Comparison of ENCODE assay signal across 8 cellular contexts in the genomic region with DNA sequence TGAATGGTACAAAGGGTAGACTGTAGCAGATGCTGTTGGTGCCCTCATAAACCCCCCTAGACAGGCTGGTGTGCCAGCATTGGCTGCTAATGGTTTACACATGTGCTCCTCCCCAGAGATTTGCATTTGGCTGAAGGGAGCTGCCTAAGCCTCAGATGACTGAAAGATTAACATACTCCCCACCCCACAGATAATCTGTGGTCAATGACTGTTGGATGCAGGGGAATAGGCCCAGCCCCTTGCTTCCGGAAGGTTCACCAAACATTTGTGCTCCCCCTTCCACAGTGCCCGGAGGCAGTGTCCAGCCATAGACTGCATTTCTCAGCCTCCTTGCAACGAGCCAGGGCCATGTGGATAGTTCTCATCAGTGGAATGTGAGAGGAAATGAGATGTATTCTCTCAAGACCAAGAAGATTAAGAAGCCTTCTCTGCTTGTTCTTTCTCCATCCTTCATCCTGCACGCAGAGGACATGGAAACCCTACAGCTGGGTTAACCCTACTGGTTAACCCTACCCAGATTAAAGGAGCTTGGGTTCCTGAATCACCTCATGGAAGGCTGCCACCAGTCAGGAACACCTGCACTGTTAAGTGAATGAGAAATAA.
DNase-seq lines count a peak whose midpoint lies in the region; ATAC-seq and TF ChIP-seq lines count a peak whose summit lies in the region.

No MANE protein-coding gene starts in this region.

- H3K36me3 ChIP-seq in DND-41 (ENCODE audit: insufficient read depth, low read length), result no peaks in the 10 kb centered on the region
- no peaks in the 10 kb centered on the region for H3K36me3 ChIP-seq in upper lobe of right lung

- peaks cover 12% of the 10 kb centered on the region for H3K27me3 Mint-ChIP-seq in brain
- peaks cover 6% of the 10 kb centered on the region for H3K27me3 Mint-ChIP-seq in type B pancreatic cell

- H3K4me1 Mint-ChIP-seq in brain, result peaks cover 19% of the 10 kb centered on the region
- H3K4me1 Mint-ChIP-seq in type B pancreatic cell (ENCODE audit: unreplicated experiment), result peaks cover 12% of the 10 kb centered on the region

- H3K36me3 Mint-ChIP-seq in brain, result no peaks in the 10 kb centered on the region
- no peaks in the 10 kb centered on the region for H3K36me3 Mint-ChIP-seq in type B pancreatic cell

- H3K27me3 ChIP-seq in DND-41 (ENCODE audit: insufficient read depth, low read length, poor library complexity) (no peaks in the 10 kb centered on the region), upper lobe of right lung (no peaks in the 10 kb centered on the region)

- no peaks in the 10 kb centered on the region for H4K20me1 ChIP-seq in DND-41 (ENCODE audit: insufficient read depth, low read length)

- intact Hi-C loops in upper lobe of right lung (cut with DNase I), result no loop called here

- peak; percentile 38 for DNase-seq in DND-41
- DNase-seq in LNCaP clone FGC (ENCODE audit: low read depth), result peak; percentile 31
- no peak for DNase-seq in upper lobe of right lung
- DNase-seq in central memory CD4-positive, alpha-beta T cell, result no peak
- no peak for DNase-seq in GM10266 (ENCODE audit: extremely low spot score)
- no peak for DNase-seq in type B pancreatic cell (ENCODE audit: extremely low spot score, unreplicated experiment)

- H3K9me3 Mint-ChIP-seq in brain, result no peaks in the 10 kb centered on the region
- no peaks in the 10 kb centered on the region for H3K9me3 Mint-ChIP-seq in type B pancreatic cell

- ATAC-seq in DND-41 (ENCODE audit: insufficient read depth, low read depth) (peak; percentile 77), GM21576 (IDR thresholded peaks at IDR 0.05; ENCODE audit: unreplicated experiment) (peak; percentile 62), upper lobe of right lung (peak; percentile 11)

- H3K27ac ChIP-seq in DND-41 (ENCODE audit: low read length), result peak overlapping the region; percentile 42; the same call in 1 of the 2 replicates
- H3K27ac ChIP-seq in upper lobe of right lung, result no peak overlapping the region

- H3K27ac Mint-ChIP-seq in brain (peak overlapping the region in 3 of 5 experiments; percentile 42 to 93 (median 75)), type B pancreatic cell (no peak overlapping the region)

- H3K4me3 ChIP-seq in DND-41 (ENCODE audit: low read depth in 1 of 2, low read length in 2 of 2), result no peak overlapping the region
- no peak overlapping the region for H3K4me3 ChIP-seq in LNCaP clone FGC (ENCODE audit: low read depth, low read length)
- H3K4me3 ChIP-seq in upper lobe of right lung, result no peak overlapping the region

- H3K4me1 ChIP-seq in DND-41 (ENCODE audit: insufficient read depth, low read length), result peaks cover 32% of the 10 kb centered on the region
- H3K4me1 ChIP-seq in upper lobe of right lung, result no peaks in the 10 kb centered on the region

- no peak for TF ChIP-seq CTCF in DND-41 (IDR thresholded peaks at IDR 0.05; ENCODE audit: borderline replicate concordance, extremely low read depth, low read length, poor library complexity, severe bottlenecking)
- no peak for TF ChIP-seq CTCF in LNCaP clone FGC (IDR thresholded peaks at IDR 0.05; ENCODE audit: control insufficient read depth, extremely low read depth, insufficient read depth)
- TF ChIP-seq CTCF in brain (conservative IDR thresholded peaks at IDR 0.05), result no peak
- no peak for TF ChIP-seq CTCF in upper lobe of right lung (IDR thresholded peaks at IDR 0.05)
- no peak for TF ChIP-seq CTCF in GM10266 (IDR thresholded peaks at IDR 0.05; ENCODE audit: control insufficient read depth, insufficient read depth, low read depth, missing control alignments)
- TF ChIP-seq CTCF in type B pancreatic cell (conservative IDR thresholded peaks at IDR 0.05), result no peak

- H3K4me3 Mint-ChIP-seq in brain (peak overlapping the region in 1 of 5 experiments; percentile 60), type B pancreatic cell (no peak overlapping the region)

- no peaks in the 10 kb centered on the region for H3K79me2 ChIP-seq in DND-41 (ENCODE audit: insufficient read depth, low read length)

- no peak overlapping the region for H2AFZ ChIP-seq in DND-41 (ENCODE audit: low read depth, low read length)

- H3K4me2 ChIP-seq in DND-41 (ENCODE audit: insufficient read depth, low read length), result no peak overlapping the region

- H3K9me3 ChIP-seq in DND-41 (ENCODE audit: insufficient read depth, low read length, severe bottlenecking) (no peaks in the 10 kb centered on the region), upper lobe of right lung (no peaks in the 10 kb centered on the region)

- H3K9ac ChIP-seq in DND-41 (ENCODE audit: low read depth, low read length), result no peak overlapping the region

Comparison
In these comparisons a context has a peak if more than half of its experiments do, and no peak if none do; other contexts are left out.
1. ATAC-seq: peak in every context shown above with its lines; median percentile 77 in DND-41; 62 in GM21576; 11 in upper lobe of right lung.
2. DNase-seq: peak in DND-41 (single experiment) and LNCaP clone FGC (single experiment); none in upper lobe of right lung (single experiment), central memory CD4-positive, alpha-beta T cell (single experiment), GM10266 (single experiment) and type B pancreatic cell (single experiment).